ENCODE assay signal across 9 cellular contexts in genomic region chr2:74459377-74460118, GRCh38. TPM values are rescaled to one million over a fixed set of nuclear protein-coding genes. Genes with fewer than 3 reads are reported as not detected.
DNase-seq lines count a peak whose midpoint lies in the region; TF ChIP-seq lines count a peak whose summit lies in the region.
"Had no signal": no experiment of that assay in that cellular context is flagged by ENCODE, and none has a peak within 500 bp of the region (broad histone marks: within the 10 kb centered on the region; RNA-seq: fewer than 3 reads in every experiment).

No MANE protein-coding gene starts in this region.

- H2AFZ ChIP-seq in Karpas-422 (ENCODE audit: low read length) = no peak overlapping the region

- no peaks in the 10 kb centered on the region for H3K9me3 ChIP-seq in CD8-positive, alpha-beta memory T cell (ENCODE audit: low read length)
- no peaks in the 10 kb centered on the region for H3K9me3 ChIP-seq in Karpas-422 (ENCODE audit: low read length)

- H3K9me3 Mint-ChIP-seq in CD8-positive, alpha-beta memory T cell = no peaks in the 10 kb centered on the region
- H3K9me3 Mint-ChIP-seq in chondrocyte (ENCODE audit: low read depth) (no peaks in the 10 kb centered on the region), neural crest cell (no peaks in the 10 kb centered on the region)

- peaks cover 38% of the 10 kb centered on the region for H3K4me1 ChIP-seq in CD8-positive, alpha-beta memory T cell (ENCODE audit: insufficient read depth, low read length)
- peaks cover 43% of the 10 kb centered on the region for H3K4me1 ChIP-seq in Karpas-422 (ENCODE audit: low read length)

- CTCF ChIA-PET in CD8-positive, alpha-beta memory T cell (lab: Charles Lee) = interaction anchor here (1.0 to 5.8 kb wide), 4 partner anchors 8 to 128 kb away, joined by 4 to 83 read pairs (median 6); partner anchors contain the start of genes CCDC142 and TTC31

- peaks cover 52 to 67% (median 61%) of the 10 kb centered on the region in 3 donors for H3K4me1 Mint-ChIP-seq in CD8-positive, alpha-beta memory T cell
- H3K4me1 Mint-ChIP-seq in chondrocyte (ENCODE audit: low read depth) = peaks cover 62% of the 10 kb centered on the region
- H3K4me1 Mint-ChIP-seq in neural crest cell = peaks cover 55% of the 10 kb centered on the region

- DNase-seq in CD8-positive, alpha-beta memory T cell = no peak
- DNase-seq in Karpas-422 (peak; percentile 64), chondrocyte (ENCODE audit: low spot score) (no peak), neural crest cell (ENCODE audit: low read depth, low spot score) (no peak), AG08395 (ENCODE audit: low spot score) (no peak), superior temporal gyrus (ENCODE audit: extremely low spot score) (no peak), cerebellar cortex (ENCODE audit: low spot score) (no peak)
- no peak for DNase-seq in stimulated activated naive CD4-positive, alpha-beta T cell treated with Interleukin-2 at 50 U/mL for 16 hours (lab: John Stamatoyannopoulos, UW)
- DNase-seq: stimulated activated CD4-positive, alpha-beta T cell treated with anti-CD3 and anti-CD28 coated beads, Interleukin-4, amount 100 ng/mL, for 1 hour had no signal

- H3K27me3 Mint-ChIP-seq in CD8-positive, alpha-beta memory T cell = peaks cover 0 to 2% of the 10 kb centered on the region in 2 donors
- no peaks in the 10 kb centered on the region for H3K27me3 Mint-ChIP-seq in chondrocyte (ENCODE audit: low read depth)
- peaks cover 8% of the 10 kb centered on the region for H3K27me3 Mint-ChIP-seq in neural crest cell (ENCODE audit: low read depth)

- POLR2A ChIA-PET in CD8-positive, alpha-beta memory T cell (lab: Charles Lee) = interaction anchor here (1.5 to 3.8 kb wide), 4 partner anchors 8 to 23 kb away, joined by 4 to 54 read pairs (median 30); partner anchors contain the start of genes CCDC142, MRPL53 and TTC31

- peaks cover 4% of the 10 kb centered on the region for H3K36me3 ChIP-seq in CD8-positive, alpha-beta memory T cell (ENCODE audit: insufficient read depth, low read length)
- H3K36me3 ChIP-seq in Karpas-422 (ENCODE audit: insufficient read depth, low read length) = peaks cover 12% of the 10 kb centered on the region

- H3K79me2 ChIP-seq in Karpas-422 (ENCODE audit: low read length) = peaks cover 40% of the 10 kb centered on the region

- no peak overlapping the region for H3K27ac ChIP-seq in CD8-positive, alpha-beta memory T cell (ENCODE audit: low read depth, low read length)
- H3K27ac ChIP-seq in Karpas-422 (ENCODE audit: low read length) = peak overlapping the region; percentile 28; the same call in 1 of the 2 replicates

- H3K9ac ChIP-seq in Karpas-422 (ENCODE audit: low read length) = peak overlapping the region; percentile 90

- TF ChIP-seq CTCF in chondrocyte (IDR thresholded peaks at IDR 0.05) = no peak
- no peak for TF ChIP-seq CTCF in neural crest cell (conservative IDR thresholded peaks at IDR 0.05)

- no peaks in the 10 kb centered on the region for H3K9me2 ChIP-seq in Karpas-422 (replicated peaks; ENCODE audit: insufficient read depth, low read length)

- H3K27ac Mint-ChIP-seq in CD8-positive, alpha-beta memory T cell = peak overlapping the region; percentile 55 to 100 (median 98)
- H3K27ac Mint-ChIP-seq in chondrocyte (ENCODE audit: unreplicated experiment) (peak overlapping the region; percentile 97), neural crest cell (ENCODE audit: unreplicated experiment) (no peak overlapping the region)

- H4K20me1 ChIP-seq in Karpas-422 (ENCODE audit: insufficient read depth, low read depth, low read length) = peaks cover 4% of the 10 kb centered on the region; the same call in 1 of the 2 replicates

- H3K4me3 ChIP-seq in CD8-positive, alpha-beta memory T cell (ENCODE audit: low read length) = no peak overlapping the region
- peak overlapping the region; percentile 89 for H3K4me3 ChIP-seq in Karpas-422 (ENCODE audit: low read length)

- H3K4me3 Mint-ChIP-seq in CD8-positive, alpha-beta memory T cell = peak overlapping the region; percentile 87 to 98 (median 92)
- H3K4me3 Mint-ChIP-seq in chondrocyte (ENCODE audit: unreplicated experiment) (peak overlapping the region; percentile 89), neural crest cell (peak overlapping the region; percentile 94)

- H3K4me2 ChIP-seq in Karpas-422 (ENCODE audit: low read depth, low read length, poor library complexity, severe bottlenecking) = peak overlapping the region; percentile 93

- H3K36me3 Mint-ChIP-seq in CD8-positive, alpha-beta memory T cell = peaks cover 0 to 44% (median 0%) of the 10 kb centered on the region in 3 donors
- H3K36me3 Mint-ChIP-seq in chondrocyte (ENCODE audit: low read depth) = peaks cover 2% of the 10 kb centered on the region
- H3K36me3 Mint-ChIP-seq in neural crest cell (ENCODE audit: low read depth) = peaks cover 12% of the 10 kb centered on the region

- H3K27me3 ChIP-seq in CD8-positive, alpha-beta memory T cell (ENCODE audit: insufficient read depth, low read length, poor library complexity, severe bottlenecking) = no peaks in the 10 kb centered on the region
- no peaks in the 10 kb centered on the region for H3K27me3 ChIP-seq in Karpas-422 (ENCODE audit: low read length)

RNA-seq across cellular contexts. Expression of gene WBP1, which starts 1.3 kb away (rescaled TPM):
- total RNA-seq in CD8-positive, alpha-beta memory T cell = 10 to 100 TPM; 31.2 to 31.6 TPM
- 37.0 TPM for polyA plus RNA-seq in CD8-positive, alpha-beta memory T cell
- 124 and 149 TPM in 2 replicates for total RNA-seq in Karpas-422 (2014; rRNA removed; shearing (Covaris generic); ENCODE audit: low replicate concordance)
- total RNA-seq in chondrocyte (56.1 to 93.0 TPM (median 62.4 TPM) in 3 replicates), neural crest cell (86.7 and 89.7 TPM in 2 replicates)

RNA-seq across cellular contexts. Expression of gene INO80B, which starts 4.7 kb away (rescaled TPM):
- 10 to 100 TPM; 44.1 to 44.3 TPM for total RNA-seq in CD8-positive, alpha-beta memory T cell
- polyA plus RNA-seq in CD8-positive, alpha-beta memory T cell = 7.6 TPM
- 29.3 and 86.9 TPM in 2 replicates for total RNA-seq in Karpas-422 (2014; rRNA removed; shearing (Covaris generic); ENCODE audit: low replicate concordance)
- total RNA-seq in chondrocyte (23.2 to 35.0 TPM (median 24.3 TPM) in 3 replicates), neural crest cell (31.3 and 33.1 TPM in 2 replicates)

RNA-seq across cellular contexts. Expression of gene MOGS, which starts 5.6 kb away (rescaled TPM):
- total RNA-seq in CD8-positive, alpha-beta memory T cell = 10 to 100 TPM; 82.4 to 88.0 TPM
- 48.5 TPM for polyA plus RNA-seq in CD8-positive, alpha-beta memory T cell
- 69.1 and 95.6 TPM in 2 replicates for total RNA-seq in Karpas-422 (2014; rRNA removed; shearing (Covaris generic); ENCODE audit: low replicate concordance)
- total RNA-seq in chondrocyte (62.6 to 79.0 TPM (median 67.1 TPM) in 3 replicates), neural crest cell (53.7 and 56.1 TPM in 2 replicates)

RNA-seq across cellular contexts. Expression of gene MRPL53, which starts 12.9 kb away (rescaled TPM):
- total RNA-seq in CD8-positive, alpha-beta memory T cell = 100 to 1,000 TPM; 115 to 118 TPM
- 108 TPM for polyA plus RNA-seq in CD8-positive, alpha-beta memory T cell
- 91.4 and 144 TPM in 2 replicates for total RNA-seq in Karpas-422 (2014; rRNA removed; shearing (Covaris generic); ENCODE audit: low replicate concordance)
- total RNA-seq in chondrocyte (39.9 to 59.8 TPM (median 49.5 TPM) in 3 replicates), neural crest cell (72.4 and 74.6 TPM in 2 replicates)

RNA-seq across cellular contexts. Expression of gene RTKN, which starts 17.8 kb away (rescaled TPM):
- total RNA-seq in CD8-positive, alpha-beta memory T cell = 1 to 10 TPM; 1.1 to 1.4 TPM
- 1.2 TPM for polyA plus RNA-seq in CD8-positive, alpha-beta memory T cell
- total RNA-seq in Karpas-422 (2014; rRNA removed; shearing (Covaris generic); ENCODE audit: low replicate concordance) = 28.1 and 31.5 TPM in 2 replicates
- total RNA-seq in chondrocyte (18.3 to 32.4 TPM (median 20.4 TPM) in 3 replicates), neural crest cell (61.2 and 62.0 TPM in 2 replicates)
